Comparison of ENCODE assay signal across 1 cellular context in the genomic region with DNA sequence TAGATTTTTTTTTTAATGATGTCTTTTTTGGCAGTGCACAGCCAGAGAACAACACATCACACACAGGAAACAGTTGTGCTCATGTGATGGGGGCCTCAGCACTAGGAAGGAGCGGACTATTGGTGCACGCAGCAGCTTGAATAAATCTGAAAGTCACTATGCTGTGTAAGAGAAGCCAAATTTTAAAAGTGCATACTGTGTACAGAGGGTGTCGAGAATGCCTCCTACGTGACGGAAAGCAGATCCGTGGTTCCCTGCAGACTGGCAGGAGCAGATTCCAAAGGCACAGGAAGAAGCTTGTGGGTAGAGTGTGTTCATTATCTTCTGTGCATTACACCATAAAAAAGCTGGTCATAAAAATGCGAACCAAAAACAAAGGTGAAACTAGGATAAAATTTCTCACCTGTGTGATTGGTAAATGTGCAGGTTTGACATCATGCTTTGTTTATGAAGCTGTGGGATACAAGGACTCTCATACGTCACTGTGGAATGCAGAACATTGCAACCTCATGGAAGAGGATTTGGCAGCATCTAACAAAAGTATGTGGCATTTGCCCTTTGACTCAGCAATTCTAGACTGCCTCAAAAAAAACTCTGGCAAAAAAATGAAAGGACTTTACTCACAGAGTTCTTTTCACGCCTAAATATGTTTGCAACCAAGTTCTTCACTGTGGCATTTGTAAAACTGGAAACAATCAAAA.
A peak's percentile ranks its signal among the peaks of the same experiment; 100 is the strongest.
TF ChIP-seq lines count a peak whose summit lies in the region.

No MANE protein-coding gene starts in this region.

TF ChIP-seq in IMR-90, 13 proteins besides CTCF, POLR2A, EP300 and RAD21:
- 0 out of 2 replicates have a peak, but pooled peaks have one; percentile 56 for TF ChIP-seq MXI1 (IDR thresholded peaks at IDR 0.05; ENCODE audit: borderline replicate concordance, low read depth, low read length)
- peak; percentile 96 for TF ChIP-seq NFE2L2 (IDR thresholded peaks at IDR 0.05; ENCODE audit: low read depth, low read length)
- peak; percentile 81 for TF ChIP-seq CEBPB (IDR thresholded peaks at IDR 0.05; ENCODE audit: low read depth, low read length)
- TF ChIP-seq MAFK (IDR thresholded peaks at IDR 0.05; ENCODE audit: low read depth, low read length): peak; percentile 89
